In the genomic region with DNA sequence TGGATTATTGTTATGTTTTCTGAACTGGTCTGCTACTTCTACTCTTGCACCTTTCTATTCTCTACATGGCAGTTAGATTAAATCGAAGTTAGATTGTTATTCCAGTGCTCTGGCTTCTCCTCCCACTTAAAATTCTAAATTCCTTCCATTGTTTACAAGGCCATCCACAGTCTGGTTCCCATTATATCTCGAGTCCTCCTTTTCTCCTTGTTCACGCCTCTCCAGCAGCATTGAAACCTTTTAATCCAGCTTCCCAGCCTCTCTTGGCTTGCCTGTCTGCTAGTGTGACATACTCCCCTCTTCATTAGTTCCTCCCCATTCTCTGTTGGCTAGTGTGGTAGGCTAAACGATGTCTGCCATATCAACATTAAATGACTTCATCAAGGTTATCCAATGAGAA, we compare ENCODE assay signal across 1 cellular context.
TF ChIP-seq lines count a peak whose summit lies in the region.

No MANE protein-coding gene starts in this region.

TF ChIP-seq in WTC11, 78 proteins besides CTCF, POLR2A, EP300 and RAD21 (continued from another document):
- TF ChIP-seq, protein P1, sequence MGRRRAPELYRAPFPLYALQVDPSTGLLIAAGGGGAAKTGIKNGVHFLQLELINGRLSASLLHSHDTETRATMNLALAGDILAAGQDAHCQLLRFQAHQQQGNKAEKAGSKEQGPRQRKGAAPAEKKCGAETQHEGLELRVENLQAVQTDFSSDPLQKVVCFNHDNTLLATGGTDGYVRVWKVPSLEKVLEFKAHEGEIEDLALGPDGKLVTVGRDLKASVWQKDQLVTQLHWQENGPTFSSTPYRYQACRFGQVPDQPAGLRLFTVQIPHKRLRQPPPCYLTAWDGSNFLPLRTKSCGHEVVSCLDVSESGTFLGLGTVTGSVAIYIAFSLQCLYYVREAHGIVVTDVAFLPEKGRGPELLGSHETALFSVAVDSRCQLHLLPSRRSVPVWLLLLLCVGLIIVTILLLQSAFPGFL (CRISPR knock-in tag; IDR thresholded peaks at IDR 0.05; ENCODE audit: borderline replicate concordance): no peak
- no peak for TF ChIP-seq EMX1 (CRISPR knock-in tag; IDR thresholded peaks at IDR 0.05)
- TF ChIP-seq SP1 (CRISPR knock-in tag; conservative IDR thresholded peaks at IDR 0.05): no peak
